In the genomic region with DNA sequence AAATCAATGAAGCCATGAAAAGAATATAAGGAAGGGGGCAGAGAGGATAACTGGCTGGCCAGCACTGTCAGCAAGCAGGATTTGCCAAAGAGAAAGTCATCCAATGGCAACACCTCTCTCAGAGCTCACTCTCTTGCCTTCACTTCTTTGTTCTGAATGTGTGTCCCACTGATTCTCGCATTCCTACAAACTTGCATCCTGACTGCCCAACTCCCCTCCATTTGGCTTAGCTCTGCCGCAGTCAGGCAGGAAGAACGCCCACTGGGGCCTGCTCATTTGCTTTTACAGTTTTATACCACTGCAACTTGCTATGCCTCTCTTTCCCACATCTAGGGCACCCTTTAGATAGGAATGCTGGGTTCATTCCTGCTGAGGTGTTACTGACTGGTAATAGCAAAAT, we compare ENCODE assay signal across 1 cellular context.
TF ChIP-seq lines count a peak whose summit lies in the region.

No MANE protein-coding gene starts in this region.

TF ChIP-seq in H1, 55 proteins besides CTCF, POLR2A, EP300 and RAD21:
- peak; percentile 21; the same call in 1 of the 2 replicates for TF ChIP-seq CREB1 (IDR thresholded peaks at IDR 0.05)
- TF ChIP-seq SIRT6 (IDR thresholded peaks at IDR 0.05; ENCODE audit: low read length): no peak
- TF ChIP-seq POU5F1 (IDR thresholded peaks at IDR 0.05; ENCODE audit: low read depth, low read length): no peak
- TF ChIP-seq, protein P1, sequence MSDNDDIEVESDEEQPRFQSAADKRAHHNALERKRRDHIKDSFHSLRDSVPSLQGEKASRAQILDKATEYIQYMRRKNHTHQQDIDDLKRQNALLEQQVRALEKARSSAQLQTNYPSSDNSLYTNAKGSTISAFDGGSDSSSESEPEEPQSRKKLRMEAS (IDR thresholded peaks at IDR 0.05): no peak
- 0 out of 2 replicates have a peak, but pooled peaks have one; percentile 24 for TF ChIP-seq YY1 (IDR thresholded peaks at IDR 0.05; ENCODE audit: low read depth, low read length)
- TF ChIP-seq SP1 (IDR thresholded peaks at IDR 0.05; ENCODE audit: low read depth, low read length): peak; percentile 51; the same call in 1 of the 2 replicates
- TF ChIP-seq, protein P2, sequence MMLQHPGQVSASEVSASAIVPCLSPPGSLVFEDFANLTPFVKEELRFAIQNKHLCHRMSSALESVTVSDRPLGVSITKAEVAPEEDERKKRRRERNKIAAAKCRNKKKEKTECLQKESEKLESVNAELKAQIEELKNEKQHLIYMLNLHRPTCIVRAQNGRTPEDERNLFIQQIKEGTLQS (IDR thresholded peaks at IDR 0.05; ENCODE audit: insufficient read depth, low read depth, low read length): no peak
- no peak for TF ChIP-seq RNF2 (IDR thresholded peaks at IDR 0.05; ENCODE audit: borderline replicate concordance, low read depth, low read length, missing control alignments, poor library complexity, severe bottlenecking)
- peak; percentile 87 for TF ChIP-seq TEAD4 (IDR thresholded peaks at IDR 0.05; ENCODE audit: low read depth, low read length)
- TF ChIP-seq NANOG (IDR thresholded peaks at IDR 0.05; ENCODE audit: insufficient read depth, low read depth, low read length, poor library complexity, severe bottlenecking): peak; percentile 22
- no peak for TF ChIP-seq CBX5 (IDR thresholded peaks at IDR 0.05; ENCODE audit: low read depth, low read length)
